Comparison of ENCODE assay signal across 14 cellular contexts in the genomic region with DNA sequence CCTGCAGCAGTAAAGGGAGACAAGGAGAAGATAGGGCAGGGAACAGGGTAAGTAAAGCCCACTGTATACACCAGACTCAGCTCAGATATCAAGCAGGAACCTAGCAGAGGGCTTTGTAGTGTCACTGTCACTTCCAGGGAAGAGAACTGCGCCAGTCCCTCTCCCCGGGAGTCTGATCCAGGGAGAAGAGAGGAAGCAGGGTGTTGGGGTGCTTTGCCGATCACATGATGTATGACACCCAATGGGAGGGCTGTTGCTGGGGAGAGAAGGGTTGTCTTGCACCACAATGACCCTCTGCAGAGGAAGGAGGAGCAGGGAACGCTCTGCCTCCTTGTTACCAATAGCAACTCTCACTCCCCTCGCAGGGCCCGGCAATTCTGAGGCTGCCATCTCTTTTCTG.
DNase-seq lines count a peak whose midpoint lies in the region; ATAC-seq, FAIRE-seq and TF ChIP-seq lines count a peak whose summit lies in the region.
"Had no signal": no experiment of that assay in that cellular context is flagged by ENCODE, and none has a peak within 500 bp of the region (broad histone marks: within the 10 kb centered on the region; RNA-seq: fewer than 3 reads in every experiment).

No MANE protein-coding gene starts in this region.

- TF ChIP-seq CTCF in upper lobe of right lung (IDR thresholded peaks at IDR 0.05) = no peak

- intact Hi-C loops in upper lobe of right lung (cut with DNase I) = no loop called here

- H3K27ac ChIP-seq in upper lobe of right lung = no peak overlapping the region

- peaks cover 6% of the 10 kb centered on the region for H3K4me1 ChIP-seq in upper lobe of right lung

- peak; percentile 19 for DNase-seq in SIG-M5 treated with dmso at 0.1 percent for 504 hours (lab: John Stamatoyannopoulos, UW; ENCODE audit: unreplicated experiment)
- DNase-seq in SIG-M5 (lab: John Stamatoyannopoulos, UW) = no peak
- DNase-seq in cerebellum (ENCODE audit: low spot score) = peak; percentile 22
- DNase-seq in upper lobe of right lung = peak; percentile 64
- no peak for DNase-seq in NCI-H82 (lab: John Stamatoyannopoulos, UW)
- DNase-seq in COLO668 (lab: John Stamatoyannopoulos, UW; ENCODE audit: unreplicated experiment) = no peak
- DNase-seq in activated CD4-positive, CD25-positive, alpha-beta regulatory T cell treated with anti-CD3 and anti-CD28 coated beads, Interleukin-2, amount 50 U/mL, for 72 hours = no peak
- DNase-seq: activated naive CD4-positive, alpha-beta T cell treated with anti-CD3 and anti-CD28 coated beads for 36 hours; EL; left colon; NCI-H2171 had no signal

- no peaks in the 10 kb centered on the region for H3K36me3 ChIP-seq in upper lobe of right lung

- peak; percentile 9 for FAIRE-seq in islet of Langerhans (lab: Jason Lieb, UNC)
- FAIRE-seq: A204.1 had no signal

- ATAC-seq in upper lobe of right lung = peak; percentile 94
- ATAC-seq: activated CD4-positive, CD25-positive, alpha-beta regulatory T cell treated with anti-CD3 and anti-CD28 coated beads, Interleukin-2, amount 50 U/mL, for 24 hours; left colon had no signal

- no peak overlapping the region for H3K4me3 ChIP-seq in upper lobe of right lung

- H3K9me3 ChIP-seq in upper lobe of right lung = no peaks in the 10 kb centered on the region

- no peaks in the 10 kb centered on the region for H3K27me3 ChIP-seq in upper lobe of right lung

Comparison
In these comparisons a context has a peak if more than half of its experiments do, and no peak if none do; other contexts are left out.
1. DNase-seq: peak in SIG-M5 treated with dmso at 0.1 percent for 504 hours (single experiment), cerebellum (single experiment) and upper lobe of right lung (single experiment); none in SIG-M5 (single experiment), NCI-H82 (single experiment), COLO668 (single experiment) and activated CD4-positive, CD25-positive, alpha-beta regulatory T cell treated with anti-CD3 and anti-CD28 coated beads, Interleukin-2, amount 50 U/mL, for 72 hours (single experiment).